In genomic region chr1:246117066-246117791, GRCh38 we compare ENCODE assay signal across 8 cellular contexts.
DNase-seq lines count a peak whose midpoint lies in the region; ATAC-seq and TF ChIP-seq lines count a peak whose summit lies in the region.

No MANE protein-coding gene starts in this region.

- H3K4me1 Mint-ChIP-seq in activated CD4-positive, alpha-beta T cell treated with anti-CD3 and anti-CD28 coated beads, Interleukin-2, amount 10 ng/mL, durations not matched to agents 24 days and 14 days: peaks cover 9% of the 10 kb centered on the region
- no peaks in the 10 kb centered on the region for H3K4me1 Mint-ChIP-seq in nephron

- in situ Hi-C loops in Caki2 (cut with HindIII; ENCODE audit: low pct_unique_long_range_greater_than_20kb, low sequenced_read_pairs): no loop called here

- ATAC-seq in GM19324 (IDR thresholded peaks at IDR 0.05; ENCODE audit: low FRiP score, unreplicated experiment): peak; percentile 67
- peak; percentile 95 for ATAC-seq in HG03159 (IDR thresholded peaks at IDR 0.05; ENCODE audit: unreplicated experiment)

- intact Hi-C loops in activated CD4-positive, alpha-beta T cell treated with anti-CD3 and anti-CD28 coated beads, Interleukin-2, amount 10 ng/mL, durations not matched to agents 24 days and 14 days (cut with micrococcal nuclease): loop anchor here (5.0 to 10.0 kb wide), 3 partner anchors 102 to 965 kb away; partner anchors contain the start of gene KIF26B

- peak overlapping the region; percentile 62 for H3K27ac Mint-ChIP-seq in activated CD4-positive, alpha-beta T cell treated with anti-CD3 and anti-CD28 coated beads, Interleukin-2, amount 10 ng/mL, durations not matched to agents 24 days and 14 days
- H3K27ac Mint-ChIP-seq in nephron: no peak overlapping the region

- peak; percentile 44 for DNase-seq in Caki2 (ENCODE audit: low read depth)
- peak; percentile 20 for DNase-seq in NCI-H510A (lab: John Stamatoyannopoulos, UW)
- DNase-seq in activated CD4-positive, alpha-beta T cell treated with anti-CD3 and anti-CD28 coated beads, Interleukin-2, amount 10 ng/mL, durations not matched to agents 24 days and 14 days: peak; percentile 74
- DNase-seq in epithelial cell of esophagus (ENCODE audit: low read depth): peak; percentile 54
- DNase-seq in ecto neural progenitor cell (ENCODE audit: low spot score): no peak

- TF ChIP-seq CTCF in epithelial cell of esophagus (IDR thresholded peaks at IDR 0.05; ENCODE audit: insufficient read depth, low read depth, low read length, missing control alignments) (peak; percentile 57), nephron (IDR thresholded peaks at IDR 0.05; ENCODE audit: unreplicated experiment in 3 of 3) (peak; percentile 55 to 67 (median 60))

- no peaks in the 10 kb centered on the region for H3K36me3 Mint-ChIP-seq in activated CD4-positive, alpha-beta T cell treated with anti-CD3 and anti-CD28 coated beads, Interleukin-2, amount 10 ng/mL, durations not matched to agents 24 days and 14 days (ENCODE audit: low read depth)
- no peaks in the 10 kb centered on the region for H3K36me3 Mint-ChIP-seq in nephron (ENCODE audit: low read depth)

- H3K27me3 Mint-ChIP-seq in activated CD4-positive, alpha-beta T cell treated with anti-CD3 and anti-CD28 coated beads, Interleukin-2, amount 10 ng/mL, durations not matched to agents 24 days and 14 days: no peaks in the 10 kb centered on the region
- H3K27me3 Mint-ChIP-seq in nephron (ENCODE audit: low read depth): peaks cover 7% of the 10 kb centered on the region

- H3K4me3 ChIP-seq in epithelial cell of esophagus (ENCODE audit: low read length): no peak overlapping the region

- H3K9me3 Mint-ChIP-seq in activated CD4-positive, alpha-beta T cell treated with anti-CD3 and anti-CD28 coated beads, Interleukin-2, amount 10 ng/mL, durations not matched to agents 24 days and 14 days: no peaks in the 10 kb centered on the region
- no peaks in the 10 kb centered on the region for H3K9me3 Mint-ChIP-seq in nephron

- H3K4me3 Mint-ChIP-seq in activated CD4-positive, alpha-beta T cell treated with anti-CD3 and anti-CD28 coated beads, Interleukin-2, amount 10 ng/mL, durations not matched to agents 24 days and 14 days: peak overlapping the region; percentile 65
- no peak overlapping the region for H3K4me3 Mint-ChIP-seq in nephron
